Comparison of ENCODE assay signal across 8 cellular contexts in the genomic region with DNA sequence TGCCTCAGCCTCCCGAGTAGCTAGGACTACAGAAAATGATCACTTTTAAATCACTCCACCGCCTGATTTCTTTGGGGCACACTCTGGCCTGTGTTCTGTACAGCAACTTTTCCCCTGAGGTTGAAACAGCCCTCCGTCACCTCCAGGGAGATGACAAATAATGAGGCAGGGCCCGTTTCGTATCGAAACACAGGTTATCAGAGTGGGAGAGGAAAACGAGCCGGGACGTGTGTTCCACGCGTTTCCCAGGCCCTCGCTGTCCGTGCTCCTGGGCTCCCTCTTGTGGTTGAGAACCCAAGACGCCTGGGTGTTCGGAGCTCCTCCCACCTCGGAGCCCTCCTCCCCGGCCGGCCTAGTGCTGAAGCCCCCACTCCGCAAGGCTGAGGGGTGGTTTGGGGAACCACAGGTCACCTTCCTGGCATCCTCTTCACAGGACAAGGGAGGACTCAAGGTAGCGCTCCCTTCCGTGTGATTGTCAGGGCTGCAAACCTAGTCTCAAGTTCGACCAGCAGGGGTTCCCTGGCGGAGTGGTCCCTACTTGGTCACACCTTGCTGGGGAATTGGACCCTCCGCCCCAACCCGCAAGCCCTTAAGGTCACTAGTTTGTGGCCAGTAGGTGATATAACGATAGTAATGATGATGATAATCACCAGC. TPM values are rescaled to one million over a fixed set of nuclear protein-coding genes. Genes with fewer than 3 reads are reported as not detected.
DNase-seq lines count a peak whose midpoint lies in the region; ATAC-seq and TF ChIP-seq lines count a peak whose summit lies in the region.

No MANE protein-coding gene starts in this region.

- TF ChIP-seq CTCF in RWPE2 (IDR thresholded peaks at IDR 0.05; ENCODE audit: poor library complexity, severe bottlenecking) (peak; percentile 91), gastroesophageal sphincter (IDR thresholded peaks at IDR 0.05) (peak; percentile 63 to 90 (median 77)), osteoblast (IDR thresholded peaks at IDR 0.05; ENCODE audit: extremely low read depth, low read depth, low read length) (peak; percentile 87)

- peak; percentile 61 to 72 (median 65) for DNase-seq in CD4-positive, CD25-positive, alpha-beta regulatory T cell
- peak; percentile 72 for DNase-seq in Jurkat, Clone E6-1 (ENCODE audit: low read depth, low spot score)
- DNase-seq in RWPE2 (ENCODE audit: low spot score) = no peak
- peak; percentile 89 for DNase-seq in activated effector memory CD4-positive, alpha-beta T cell treated with anti-CD3 and anti-CD28 coated beads, Interleukin-2, amount 50 U/mL, for 16 hours
- peak; percentile 95 for DNase-seq in osteoblast (ENCODE audit: insufficient read length, low spot score, missing footprints)
- DNase-seq in superior temporal gyrus (ENCODE audit: extremely low spot score) = peak; percentile 86

- H3K4me3 ChIP-seq in CD4-positive, CD25-positive, alpha-beta regulatory T cell (ENCODE audit: low read depth, low read length) = peak overlapping the region; percentile 42
- H3K4me3 ChIP-seq in Jurkat, Clone E6-1 (ENCODE audit: low read length) = peak overlapping the region; percentile 72
- H3K4me3 ChIP-seq in RWPE2 (ENCODE audit: severe bottlenecking) = no peak overlapping the region
- peak overlapping the region; percentile 10 to 42 for H3K4me3 ChIP-seq in gastroesophageal sphincter
- H3K4me3 ChIP-seq in osteoblast (ENCODE audit: insufficient read depth, low read length) = peak overlapping the region; percentile 62

- peak overlapping the region in 3 of 4 donors; percentile 78 to 86 (median 82) for H3K4me3 Mint-ChIP-seq in CD4-positive, CD25-positive, alpha-beta regulatory T cell

- peaks cover 7% of the 10 kb centered on the region for H4K20me1 ChIP-seq in osteoblast (ENCODE audit: insufficient read depth, low read length)

- H3K36me3 Mint-ChIP-seq in CD4-positive, CD25-positive, alpha-beta regulatory T cell = no peaks in the 10 kb centered on the region

- peaks cover 38% of the 10 kb centered on the region for H3K27me3 Mint-ChIP-seq in CD4-positive, CD25-positive, alpha-beta regulatory T cell

- peak overlapping the region in 2 of 3 donors; percentile 47 to 70 for H3K27ac Mint-ChIP-seq in CD4-positive, CD25-positive, alpha-beta regulatory T cell

- no peaks in the 10 kb centered on the region for H3K9me3 Mint-ChIP-seq in CD4-positive, CD25-positive, alpha-beta regulatory T cell

- peaks cover 7% of the 10 kb centered on the region for H3K4me1 ChIP-seq in CD4-positive, CD25-positive, alpha-beta regulatory T cell (ENCODE audit: control insufficient read depth, insufficient read depth, low read length, poor library complexity, severe bottlenecking)
- H3K4me1 ChIP-seq in RWPE2 (ENCODE audit: insufficient read depth, poor library complexity, severe bottlenecking) = no peaks in the 10 kb centered on the region
- H3K4me1 ChIP-seq in gastroesophageal sphincter = peaks cover 0 to 20% (median 0%) of the 10 kb centered on the region in 3 donors
- peaks cover 19% of the 10 kb centered on the region for H3K4me1 ChIP-seq in osteoblast (ENCODE audit: insufficient read depth, low read length)

- H3K9me3 ChIP-seq in CD4-positive, CD25-positive, alpha-beta regulatory T cell (ENCODE audit: control insufficient read depth in 2 of 2, low read length in 2 of 2) = no peaks in the 10 kb centered on the region
- no peaks in the 10 kb centered on the region for H3K9me3 ChIP-seq in RWPE2 (ENCODE audit: severe bottlenecking)
- H3K9me3 ChIP-seq in gastroesophageal sphincter = no peaks in the 10 kb centered on the region
- no peaks in the 10 kb centered on the region for H3K9me3 ChIP-seq in osteoblast (ENCODE audit: low read depth, low read length)

- WGBS in gastroesophageal sphincter (ENCODE audit: low coverage in 1 of 2), 2 donors = 6 to 33% methylated on average over 1 to 10 of the region's 26 CpGs

- H3K36me3 ChIP-seq in CD4-positive, CD25-positive, alpha-beta regulatory T cell (ENCODE audit: control insufficient read depth, insufficient read depth, low read length) = no peaks in the 10 kb centered on the region
- H3K36me3 ChIP-seq in RWPE2 (ENCODE audit: low read depth) = no peaks in the 10 kb centered on the region
- no peaks in the 10 kb centered on the region for H3K36me3 ChIP-seq in gastroesophageal sphincter
- no peaks in the 10 kb centered on the region for H3K36me3 ChIP-seq in osteoblast (ENCODE audit: insufficient read depth, low read length)

- TF ChIP-seq EP300 in gastroesophageal sphincter (IDR thresholded peaks at IDR 0.05) = no peak

- peaks cover 0 to 25% (median 11%) of the 10 kb centered on the region in 4 donors for H3K4me1 Mint-ChIP-seq in CD4-positive, CD25-positive, alpha-beta regulatory T cell

- ATAC-seq in CD4-positive, CD25-positive, alpha-beta regulatory T cell (ENCODE audit: low read depth in 2 of 2) = peak; percentile 86 to 95
- ATAC-seq in GM21360 (IDR thresholded peaks at IDR 0.05; ENCODE audit: unreplicated experiment) = peak; percentile 72
- peak; percentile 91 for ATAC-seq in RWPE2 (ENCODE audit: low read depth)
- ATAC-seq in gastroesophageal sphincter = peak; percentile 93

- H2AFZ ChIP-seq in osteoblast (ENCODE audit: low read length) = peak overlapping the region; percentile 84

- H3K27me3 ChIP-seq in CD4-positive, CD25-positive, alpha-beta regulatory T cell (ENCODE audit: control insufficient read depth, insufficient read depth, low read length) = peaks cover 7% of the 10 kb centered on the region
- H3K27me3 ChIP-seq in RWPE2 (ENCODE audit: insufficient read depth, poor library complexity, severe bottlenecking) = peaks cover 11% of the 10 kb centered on the region
- H3K27me3 ChIP-seq in gastroesophageal sphincter = peaks cover 38% of the 10 kb centered on the region
- H3K27me3 ChIP-seq in osteoblast (ENCODE audit: insufficient read depth, low read length) = no peaks in the 10 kb centered on the region

- no peak overlapping the region for H3K27ac ChIP-seq in CD4-positive, CD25-positive, alpha-beta regulatory T cell (ENCODE audit: insufficient read depth, low read length, poor library complexity, severe bottlenecking)
- H3K27ac ChIP-seq in RWPE2 (ENCODE audit: poor library complexity, severe bottlenecking) (no peak overlapping the region), gastroesophageal sphincter (no peak overlapping the region), osteoblast (ENCODE audit: low read depth, low read length) (peak overlapping the region; percentile 59)

- peak overlapping the region; percentile 79 for H3K4me2 ChIP-seq in osteoblast (ENCODE audit: insufficient read depth, low read length)

- no peak for TF ChIP-seq POLR2A in gastroesophageal sphincter (IDR thresholded peaks at IDR 0.05)

- H3K79me2 ChIP-seq in osteoblast (ENCODE audit: insufficient read depth, low read length) = no peaks in the 10 kb centered on the region

RNA-seq across cellular contexts. Expression of a gene that starts 12.8 kb away (rescaled TPM):
- total RNA-seq in CD4-positive, CD25-positive, alpha-beta regulatory T cell = not detected
- not detected for polyA plus RNA-seq in CD4-positive, CD25-positive, alpha-beta regulatory T cell
- not detected for polyA plus RNA-seq in Jurkat, Clone E6-1 (2012; ENCODE audit: insufficient read depth, insufficient read length)
- total RNA-seq in gastroesophageal sphincter = under 1 TPM in 1 of 4 donors, not detected in 3; 0.46 TPM
- total RNA-seq in osteoblast = 0.88 and 2.5 TPM in 2 replicates

RNA-seq across cellular contexts. Expression of a gene that starts 30.0 kb away (rescaled TPM):
- 0.94 TPM for total RNA-seq in CD4-positive, CD25-positive, alpha-beta regulatory T cell
- under 1 TPM in 1 of 4 donors, not detected in 3; 0.09 TPM for polyA plus RNA-seq in CD4-positive, CD25-positive, alpha-beta regulatory T cell
- not detected for polyA plus RNA-seq in Jurkat, Clone E6-1 (2012; ENCODE audit: insufficient read depth, insufficient read length)
- total RNA-seq in gastroesophageal sphincter (1 to 10 TPM in 2 of 4 donors, under 1 TPM in 2; 0.27 to 2.8 (median 0.97) TPM), osteoblast (0.88 and 1.1 TPM in 2 replicates)

RNA-seq across cellular contexts. Expression of a gene that starts 46.2 kb away (rescaled TPM):
- total RNA-seq in CD4-positive, CD25-positive, alpha-beta regulatory T cell = 37.8 TPM
- polyA plus RNA-seq in CD4-positive, CD25-positive, alpha-beta regulatory T cell = 10 to 100 TPM; 30.2 to 35.4 (median 32.6) TPM
- polyA plus RNA-seq in Jurkat, Clone E6-1 (2012; ENCODE audit: insufficient read depth, insufficient read length) = 52.0 TPM
- 10 to 100 TPM; 24.6 to 41.0 (median 34.9) TPM for total RNA-seq in gastroesophageal sphincter
- total RNA-seq in osteoblast = 30.0 and 36.8 TPM in 2 replicates

RNA-seq across cellular contexts. Expression of a gene that starts 48.1 kb away (rescaled TPM):
- not detected for total RNA-seq in CD4-positive, CD25-positive, alpha-beta regulatory T cell
- not detected for polyA plus RNA-seq in CD4-positive, CD25-positive, alpha-beta regulatory T cell
- not detected for polyA plus RNA-seq in Jurkat, Clone E6-1 (2012; ENCODE audit: insufficient read depth, insufficient read length)
- 1 to 10 TPM in 2 of 4 donors, not detected in 2; 1.9 to 2.0 TPM for total RNA-seq in gastroesophageal sphincter
- total RNA-seq in osteoblast = 4.1 and 4.3 TPM in 2 replicates
